In the genomic region with DNA sequence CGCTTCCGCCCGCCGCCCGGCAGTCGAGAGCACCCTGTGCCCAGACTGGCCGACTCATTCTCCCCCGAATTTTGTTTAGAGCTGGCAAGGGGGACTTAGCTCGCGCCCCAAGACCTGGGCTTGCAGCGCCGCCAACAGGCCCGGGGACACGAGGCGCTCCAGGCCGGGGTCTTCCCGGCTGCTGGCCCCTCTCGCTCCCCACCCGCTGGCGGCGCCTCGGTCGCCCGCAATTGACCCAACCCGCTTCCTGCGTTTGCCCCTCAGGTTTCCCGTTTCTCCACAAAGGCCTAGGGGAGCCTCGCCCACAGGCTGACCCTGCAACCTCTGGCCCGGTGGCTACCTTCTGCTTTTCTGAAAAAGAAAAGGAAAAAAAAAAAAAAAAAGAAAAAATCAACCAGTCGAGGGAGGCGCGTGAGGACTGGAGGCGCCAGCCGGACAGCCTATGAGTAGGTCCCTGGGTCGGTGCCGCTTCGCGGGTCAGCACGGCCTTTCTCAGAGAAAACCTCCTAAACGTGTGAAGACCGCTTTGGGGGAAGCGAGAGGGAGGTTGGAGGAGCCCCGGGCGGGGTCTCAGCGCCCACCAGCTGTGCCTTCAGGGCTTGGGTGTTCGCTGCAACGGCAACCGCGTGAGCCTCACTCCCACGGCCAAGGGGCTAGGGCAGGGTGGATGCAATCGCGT, we compare ENCODE assay signal across 18 cellular contexts. TPM values are rescaled to one million over a fixed set of nuclear protein-coding genes. Genes with fewer than 3 reads are reported as not detected.
DNase-seq lines count a peak whose midpoint lies in the region; ATAC-seq, FAIRE-seq and TF ChIP-seq lines count a peak whose summit lies in the region.
"Had no signal": no experiment of that assay in that cellular context is flagged by ENCODE, and none has a peak within 500 bp of the region (broad histone marks: within the 10 kb centered on the region; RNA-seq: fewer than 3 reads in every experiment).

No MANE protein-coding gene starts in this region.

- no peaks in the 10 kb centered on the region for H3K9me3 ChIP-seq in smooth muscle cell (replicated peaks; ENCODE audit: low read depth)
- H3K9me3 ChIP-seq: tibial nerve had no signal

- no peak overlapping the region for H3K9ac ChIP-seq in smooth muscle cell (ENCODE audit: low read depth)

- no peak for DNase-seq in activated T-cell treated with anti-CD3 and anti-CD28 coated beads, Interleukin-2, amount 50 U/mL, for 4 hours
- DNase-seq in activated T-cell treated with anti-CD3 and anti-CD28 coated beads for 4 hours = no peak
- DNase-seq in WTC11 (ENCODE audit: low spot score) = peak; percentile 70
- DNase-seq in iPS-NIHi11 (ENCODE audit: low spot score) = peak; percentile 74
- no peak for DNase-seq in smooth muscle cell (lab: John Stamatoyannopoulos, UW; ENCODE audit: unreplicated experiment)
- no peak for DNase-seq in GM12891 (ENCODE audit: insufficient read length, low spot score)
- no peak for DNase-seq in middle frontal gyrus (ENCODE audit: extremely low spot score, low spot score)
- DNase-seq in T-helper 2 cell treated with Interferon-gamma antibody and Interleukin-4, amounts not matched to agents 5 μg/mL and 100 μg/mL, for 36 hours (ENCODE audit: low spot score) = no peak
- DNase-seq: activated CD4-positive, alpha-beta T cell treated with anti-CD3 and anti-CD28 coated beads, Interleukin-2, amount 50 U/mL, for 48 hours; activated naive CD4-positive, alpha-beta T cell treated with anti-CD3 and anti-CD28 coated beads for 36 hours; Calu3; KG1; naive thymus-derived CD4-positive, alpha-beta T cell; NCI-H146; NCI-H510A treated with DMSO at 0.1 percent for 48 hours; T-helper 9 cell had no signal

- H3K4me3 Mint-ChIP-seq in activated T-cell treated with anti-CD3 and anti-CD28 coated beads, Interleukin-2, amount 50 U/mL, for 4 hours = peak overlapping the region; percentile 35
- peak overlapping the region; percentile 77 for H3K4me3 Mint-ChIP-seq in WTC11
- no peak overlapping the region for H3K4me3 Mint-ChIP-seq in T-helper 2 cell treated with Interferon-gamma antibody and Interleukin-4, amounts not matched to agents 5 μg/mL and 100 μg/mL, for 36 hours
- H3K4me3 Mint-ChIP-seq: activated naive CD4-positive, alpha-beta T cell treated with anti-CD3 and anti-CD28 coated beads for 36 hours had no signal

- H2AFZ ChIP-seq in smooth muscle cell (ENCODE audit: low read depth) = no peak overlapping the region

- H3K36me3 Mint-ChIP-seq in activated T-cell treated with anti-CD3 and anti-CD28 coated beads, Interleukin-2, amount 50 U/mL, for 4 hours (ENCODE audit: insufficient read depth) = no peaks in the 10 kb centered on the region
- no peaks in the 10 kb centered on the region for H3K36me3 Mint-ChIP-seq in WTC11
- H3K36me3 Mint-ChIP-seq in T-helper 2 cell treated with Interferon-gamma antibody and Interleukin-4, amounts not matched to agents 5 μg/mL and 100 μg/mL, for 36 hours (ENCODE audit: low read depth) = peaks cover 3% of the 10 kb centered on the region
- H3K36me3 Mint-ChIP-seq: naive thymus-derived CD4-positive, alpha-beta T cell had no signal

- no peak for ATAC-seq in activated T-cell treated with anti-CD3 and anti-CD28 coated beads, Interleukin-2, amount 50 U/mL, for 4 hours
- ATAC-seq in WTC11 = peak; percentile 3
- ATAC-seq: naive thymus-derived CD4-positive, alpha-beta T cell had no signal

- H3K4me2 ChIP-seq in smooth muscle cell = peak overlapping the region; percentile 29

- WGBS in smooth muscle cell (ENCODE audit: low lambda C conversion rate) = 4% methylated on average over 52 of the region's 52 CpGs

- H3K27ac Mint-ChIP-seq in WTC11 = no peak overlapping the region
- H3K27ac Mint-ChIP-seq in T-helper 2 cell treated with Interferon-gamma antibody and Interleukin-4, amounts not matched to agents 5 μg/mL and 100 μg/mL, for 36 hours = no peak overlapping the region
- H3K27ac Mint-ChIP-seq: activated naive CD4-positive, alpha-beta T cell treated with anti-CD3 and anti-CD28 coated beads for 36 hours had no signal

- H3K4me1 Mint-ChIP-seq in activated T-cell treated with anti-CD3 and anti-CD28 coated beads, Interleukin-2, amount 50 U/mL, for 4 hours (ENCODE audit: low read depth) = peaks cover 48% of the 10 kb centered on the region
- peaks cover 63% of the 10 kb centered on the region for H3K4me1 Mint-ChIP-seq in WTC11
- peaks cover 16% of the 10 kb centered on the region for H3K4me1 Mint-ChIP-seq in T-helper 2 cell treated with Interferon-gamma antibody and Interleukin-4, amounts not matched to agents 5 μg/mL and 100 μg/mL, for 36 hours (ENCODE audit: low read depth)

- CTCF ChIA-PET in WTC11 (lab: Charles Lee) = interaction anchor here (0.5 to 7.4 kb wide), 16 partner anchors 9 to 522 kb away, joined by 3 to 158 read pairs (median 5); a partner anchor contains a TSS

- no peaks in the 10 kb centered on the region for H3K79me2 ChIP-seq in smooth muscle cell (ENCODE audit: low read depth)

- H3K4me3 ChIP-seq in smooth muscle cell = no peak overlapping the region
- H3K4me3 ChIP-seq: tibial nerve had no signal

- no peaks in the 10 kb centered on the region for H3F3A ChIP-seq in smooth muscle cell (ENCODE audit: low read depth)

- no peaks in the 10 kb centered on the region for H3K36me3 ChIP-seq in smooth muscle cell (ENCODE audit: low read depth)
- H3K36me3 ChIP-seq: tibial nerve had no signal

- H3K9me3 Mint-ChIP-seq in activated T-cell treated with anti-CD3 and anti-CD28 coated beads, Interleukin-2, amount 50 U/mL, for 4 hours = no peaks in the 10 kb centered on the region
- no peaks in the 10 kb centered on the region for H3K9me3 Mint-ChIP-seq in WTC11
- no peaks in the 10 kb centered on the region for H3K9me3 Mint-ChIP-seq in T-helper 2 cell treated with Interferon-gamma antibody and Interleukin-4, amounts not matched to agents 5 μg/mL and 100 μg/mL, for 36 hours
- H3K9me3 Mint-ChIP-seq: activated naive CD4-positive, alpha-beta T cell treated with anti-CD3 and anti-CD28 coated beads for 36 hours had no signal

- FAIRE-seq in GM12891 (lab: Jason Lieb, UNC) = no peak

- no peak for TF ChIP-seq CTCF in WTC11 (IDR thresholded peaks at IDR 0.05)
- no peak for TF ChIP-seq CTCF in smooth muscle cell (IDR thresholded peaks at IDR 0.05; ENCODE audit: borderline replicate concordance, insufficient read depth, poor library complexity, severe bottlenecking)

- no peak for TF ChIP-seq POLR2A in GM12891 (IDR thresholded peaks at IDR 0.05; ENCODE audit: low read depth, low read length)

- no peaks in the 10 kb centered on the region for H4K20me1 ChIP-seq in smooth muscle cell (ENCODE audit: low read depth)

- POLR2A ChIA-PET in WTC11 (lab: Charles Lee) = interaction anchor here (0.6 to 0.7 kb wide), 2 partner anchors 16 to 40 kb away, joined by 3 to 4 read pairs; no protein-coding TSS in a partner anchor

- peaks cover 94% of the 10 kb centered on the region for H3K27me3 Mint-ChIP-seq in activated T-cell treated with anti-CD3 and anti-CD28 coated beads, Interleukin-2, amount 50 U/mL, for 4 hours (ENCODE audit: low read depth)
- peaks cover 100% of the 10 kb centered on the region for H3K27me3 Mint-ChIP-seq in WTC11 (ENCODE audit: low read depth)
- peaks cover 94% of the 10 kb centered on the region for H3K27me3 Mint-ChIP-seq in T-helper 2 cell treated with Interferon-gamma antibody and Interleukin-4, amounts not matched to agents 5 μg/mL and 100 μg/mL, for 36 hours (ENCODE audit: low read depth)

- no peak overlapping the region for H3K27ac ChIP-seq in smooth muscle cell (ENCODE audit: low read depth)
- H3K27ac ChIP-seq: tibial nerve had no signal

- peaks cover 26% of the 10 kb centered on the region for H3K4me1 ChIP-seq in smooth muscle cell (ENCODE audit: low read depth)

- peaks cover 100% of the 10 kb centered on the region for H3K27me3 ChIP-seq in smooth muscle cell (ENCODE audit: low read depth)

TF ChIP-seq in WTC11, 78 proteins besides CTCF, POLR2A, EP300 and RAD21 (continues in another document):
- TF ChIP-seq, protein P1, sequence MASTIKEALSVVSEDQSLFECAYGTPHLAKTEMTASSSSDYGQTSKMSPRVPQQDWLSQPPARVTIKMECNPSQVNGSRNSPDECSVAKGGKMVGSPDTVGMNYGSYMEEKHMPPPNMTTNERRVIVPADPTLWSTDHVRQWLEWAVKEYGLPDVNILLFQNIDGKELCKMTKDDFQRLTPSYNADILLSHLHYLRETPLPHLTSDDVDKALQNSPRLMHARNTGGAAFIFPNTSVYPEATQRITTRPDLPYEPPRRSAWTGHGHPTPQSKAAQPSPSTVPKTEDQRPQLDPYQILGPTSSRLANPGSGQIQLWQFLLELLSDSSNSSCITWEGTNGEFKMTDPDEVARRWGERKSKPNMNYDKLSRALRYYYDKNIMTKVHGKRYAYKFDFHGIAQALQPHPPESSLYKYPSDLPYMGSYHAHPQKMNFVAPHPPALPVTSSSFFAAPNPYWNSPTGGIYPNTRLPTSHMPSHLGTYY (CRISPR knock-in tag; IDR thresholded peaks at IDR 0.05) = no peak

TF ChIP-seq in GM12891, 5 proteins besides CTCF, POLR2A, EP300 and RAD21:
- TF ChIP-seq POU2F2 (IDR thresholded peaks at IDR 0.05; ENCODE audit: low read depth, low read length) = no peak
- TF ChIP-seq SPI1 (IDR thresholded peaks at IDR 0.05; ENCODE audit: low read depth, low read length) = no peak
- TF ChIP-seq PAX5 (IDR thresholded peaks at IDR 0.05; ENCODE audit: insufficient read depth, low read length, severe bottlenecking) = no peak
- TF ChIP-seq POLR2AphosphoS5 (IDR thresholded peaks at IDR 0.05; ENCODE audit: low read depth, low read length) = no peak
- TF ChIP-seq TAF1 (IDR thresholded peaks at IDR 0.05; ENCODE audit: low read depth, low read length) = no peak
TF ChIP-seq in GM12891: peak in this region for 0.

RNA-seq across cellular contexts. Expression of a gene that starts 7.2 kb away (rescaled TPM):
- under 1 TPM in 1 of 3 donors, not detected in 2; 0.05 TPM for total RNA-seq in activated T-cell treated with anti-CD3 and anti-CD28 coated beads, Interleukin-2, amount 50 U/mL, for 4 hours
- total RNA-seq in WTC11 (2021) = 0.82 to 1.6 TPM (median 1.4 TPM) in 3 replicates
- not detected in 2 replicates for total RNA-seq in smooth muscle cell
- polyA plus RNA-seq in smooth muscle cell = 0.59 TPM in 1 of 2 replicates, not detected in the other
- not detected for polyA plus RNA-seq in GM12891 (2012; ENCODE audit: low read depth, missing spikeins)
- total RNA-seq: activated naive CD4-positive, alpha-beta T cell treated with anti-CD3 and anti-CD28 coated beads for 36 hours; naive thymus-derived CD4-positive, alpha-beta T cell; tibial nerve had no signal
- polyA plus RNA-seq: naive thymus-derived CD4-positive, alpha-beta T cell had no signal

RNA-seq across cellular contexts. Expression of a gene that starts 7.3 kb away (rescaled TPM):
- total RNA-seq in activated T-cell treated with anti-CD3 and anti-CD28 coated beads, Interleukin-2, amount 50 U/mL, for 4 hours = not detected
- total RNA-seq in WTC11 (2021) = 2.2 to 5.1 TPM (median 2.9 TPM) in 3 replicates
- not detected in 2 replicates for total RNA-seq in smooth muscle cell
- 0.47 TPM in 1 of 2 replicates, not detected in the other for polyA plus RNA-seq in smooth muscle cell
- not detected for polyA plus RNA-seq in GM12891 (2012; ENCODE audit: low read depth, missing spikeins)
- total RNA-seq: activated naive CD4-positive, alpha-beta T cell treated with anti-CD3 and anti-CD28 coated beads for 36 hours; naive thymus-derived CD4-positive, alpha-beta T cell; RPMI7951; tibial nerve had no signal
- polyA plus RNA-seq: naive thymus-derived CD4-positive, alpha-beta T cell had no signal

Comparison
In these comparisons a context has a peak if more than half of its experiments do, and no peak if none do; other contexts are left out.
1. DNase-seq: peak in WTC11 (single experiment) and iPS-NIHi11 (single experiment); none in activated T-cell treated with anti-CD3 and anti-CD28 coated beads, Interleukin-2, amount 50 U/mL, for 4 hours (single experiment), activated T-cell treated with anti-CD3 and anti-CD28 coated beads for 4 hours (single experiment), smooth muscle cell (single experiment), GM12891 (single experiment), middle frontal gyrus (single experiment) and T-helper 2 cell treated with Interferon-gamma antibody and Interleukin-4, amounts not matched to agents 5 μg/mL and 100 μg/mL, for 36 hours (single experiment).